In genomic region chr14:20278414-20278813, GRCh38 we compare ENCODE assay signal across 9 cellular contexts. TPM values are rescaled to one million over a fixed set of nuclear protein-coding genes. Genes with fewer than 3 reads are reported as not detected.
DNase-seq lines count a peak whose midpoint lies in the region; ATAC-seq and TF ChIP-seq lines count a peak whose summit lies in the region.
"Had no signal": no experiment of that assay in that cellular context is flagged by ENCODE, and none has a peak within 500 bp of the region (broad histone marks: within the 10 kb centered on the region; RNA-seq: fewer than 3 reads in every experiment).

No MANE protein-coding gene starts in this region.

- no peak for ATAC-seq in GM21360 (IDR thresholded peaks at IDR 0.05; ENCODE audit: unreplicated experiment)
- ATAC-seq: natural killer cell treated with Interleukin-12 subunit alpha and Interleukin-12 subunit beta and Interleukin-15 and Interleukin-18, amount 100 ng/mL, for 72 hours had no signal

- no peak for TF ChIP-seq CTCF in BE2C (IDR thresholded peaks at IDR 0.05; ENCODE audit: low read depth, low read length)

- DNase-seq in BE2C, result peak; percentile 50
- peak; percentile 62 for DNase-seq in COLO668 (lab: John Stamatoyannopoulos, UW; ENCODE audit: unreplicated experiment)
- DNase-seq in NCI-H2171 treated with DMSO at 0.1 percent for 48 hours (lab: John Stamatoyannopoulos, UW), result peak; percentile 73
- DNase-seq in effector CD4-positive, alpha-beta T cell, result peak; percentile 29
- no peak for DNase-seq in OCI-M1 (lab: John Stamatoyannopoulos, UW)
- DNase-seq in SIG-M5 treated with dmso at 0.1 percent for 504 hours (lab: John Stamatoyannopoulos, UW; ENCODE audit: unreplicated experiment), result no peak
- DNase-seq: NCI-H774 had no signal

- no peak overlapping the region for H3K4me3 ChIP-seq in BE2C (ENCODE audit: low read depth, low read length)

- H3K36me3 ChIP-seq in BE2C, result no peaks in the 10 kb centered on the region; the same call in 1 of the 2 replicates

- no peaks in the 10 kb centered on the region for H3K9me3 ChIP-seq in BE2C

- H3K4me1 ChIP-seq in BE2C, result peaks cover 8% of the 10 kb centered on the region

- H3K27me3 ChIP-seq in BE2C, result no peaks in the 10 kb centered on the region

RNA-seq across cellular contexts. Expression of gene TTC5, which starts 27.3 kb away (rescaled TPM):
- polyA plus RNA-seq in BE2C (2012; ENCODE audit: insufficient read depth, insufficient read length, low read depth), result 18.2 TPM

RNA-seq across cellular contexts. Expression of gene OR11H4, which starts 39.3 kb away (rescaled TPM):
- not detected for polyA plus RNA-seq in BE2C (2012; ENCODE audit: insufficient read depth, insufficient read length, low read depth)

RNA-seq across cellular contexts. Expression of gene OR11H7, which starts 49.6 kb away (rescaled TPM):
- polyA plus RNA-seq in BE2C (2012; ENCODE audit: insufficient read depth, insufficient read length, low read depth), result not detected

RNA-seq across cellular contexts. Expression of gene CCNB1IP1, which starts 54.7 kb away (rescaled TPM):
- polyA plus RNA-seq in BE2C (2012; ENCODE audit: insufficient read depth, insufficient read length, low read depth), result 124 TPM

RNA-seq across cellular contexts. Expression of gene OR11H6, which starts 54.9 kb away (rescaled TPM):
- not detected for polyA plus RNA-seq in BE2C (2012; ENCODE audit: insufficient read depth, insufficient read length, low read depth)

Comparison
In these comparisons a context has a peak if more than half of its experiments do, and no peak if none do; other contexts are left out.
1. DNase-seq: peak in BE2C (single experiment), COLO668 (single experiment), NCI-H2171 treated with DMSO at 0.1 percent for 48 hours (single experiment) and effector CD4-positive, alpha-beta T cell (single experiment); none in OCI-M1 (single experiment) and SIG-M5 treated with dmso at 0.1 percent for 504 hours (single experiment).